In the genomic region with DNA sequence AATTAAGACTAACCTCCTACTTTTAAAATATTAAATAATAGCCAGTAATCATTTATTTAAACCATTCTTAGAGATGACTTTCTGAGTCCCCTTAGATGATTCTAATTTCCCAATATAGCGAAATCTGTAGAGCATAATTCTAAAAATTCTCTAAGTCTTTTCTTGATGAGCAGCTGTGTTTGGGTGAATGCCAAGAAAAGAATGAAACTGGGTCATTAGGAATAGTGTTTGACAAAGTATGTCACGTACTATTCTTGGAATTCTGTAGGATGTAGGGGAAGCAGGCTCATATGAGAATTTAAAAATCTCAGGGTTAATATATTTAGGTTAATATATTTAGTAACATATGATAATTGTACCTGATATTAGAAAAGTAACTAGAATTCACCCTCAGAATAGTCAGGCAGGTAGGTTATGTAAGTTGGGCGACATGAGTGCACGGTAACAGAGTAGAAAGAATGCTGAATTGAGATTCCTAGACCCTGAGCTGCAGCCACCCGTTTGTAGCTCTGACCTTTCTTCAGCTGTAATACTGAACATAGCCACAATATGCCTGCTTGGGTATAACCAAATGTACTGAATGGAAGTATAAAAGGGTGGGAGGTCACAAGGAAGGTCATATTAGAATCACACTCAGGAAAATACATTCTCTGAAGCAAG, we compare ENCODE assay signal across 32 cellular contexts.
"Had no signal": no experiment of that assay in that cellular context is flagged by ENCODE, and none has a peak within 500 bp of the region (broad histone marks: within the 10 kb centered on the region; RNA-seq: fewer than 3 reads in every experiment).

No MANE protein-coding gene starts in this region.

- H3K9me3 ChIP-seq: lower lobe of right lung, pancreas, psoas muscle, stomach, testis, thyroid gland, transverse colon, uterus had no signal

- H3K36me3 ChIP-seq: lower lobe of right lung, pancreas, stomach, thyroid gland, transverse colon, uterus had no signal

- H3K4me3 ChIP-seq: lower lobe of right lung, pancreas, psoas muscle, skin epidermis, stomach, testis, thyroid gland, transverse colon, uterus had no signal

- H3K4me1 ChIP-seq: lower lobe of right lung, psoas muscle, stomach, testis, thyroid gland, transverse colon, uterus had no signal

- DNase-seq: hypothalamus; immature natural killer cell; kidney; left cardiac atrium; left ventricle myocardium superior; lower lobe of right lung; mammary epithelial cell; mesenchymal stem cell; naive thymus-derived CD8-positive, alpha-beta T cell; nucleus accumbens; pancreas; posterior cingulate gyrus; psoas muscle; retina; right cardiac atrium; stimulated activated CD4-positive, alpha-beta T cell treated with anti-CD3 and anti-CD28 coated beads, Interleukin-12 subunit alpha, Interleukin-12 subunit beta, amount 100 ng/mL, for 4 hours; stimulated activated CD4-positive, alpha-beta T cell treated with anti-CD3 and anti-CD28 coated beads, Interleukin-15, amount 100 ng/mL, for 24 hours; stimulated activated CD4-positive, alpha-beta T cell treated with anti-CD3 and anti-CD28 coated beads, Interleukin-2, amount 100 ng/mL, for 24 hours; stimulated activated CD4-positive, alpha-beta T cell treated with anti-CD3 and anti-CD28 coated beads, Interleukin-4, amount 100 ng/mL, for 1 hour; stimulated activated naive B cell treated with anti-CD40 and anti-IgM and Interleukin-4, amounts not matched to agents 10 μg/mL and 1 μg/mL and 100 μg/mL, for 72 hours; stimulated activated naive CD8-positive, alpha-beta T cell treated with anti-CD3 and anti-CD28 coated beads, Interleukin-15, Interleukin-2, amounts not matched to agents 100 U/mL and 50 U/mL, for 24 hours; stomach; testis; thyroid gland; transverse colon; uterus had no signal

- ATAC-seq: left cardiac atrium; left lobe of liver; left ventricle myocardium superior; lower lobe of right lung; naive thymus-derived CD8-positive, alpha-beta T cell; pancreas; psoas muscle; right cardiac atrium; sciatic nerve; stimulated activated naive B cell treated with anti-CD40 and anti-IgM and Interleukin-4, amounts not matched to agents 10 μg/mL and 1 μg/mL and 100 μg/mL, for 72 hours; stimulated activated naive CD8-positive, alpha-beta T cell treated with anti-CD3 and anti-CD28 coated beads, Interleukin-15, Interleukin-2, amounts not matched to agents 100 U/mL and 50 U/mL, for 24 hours had no signal

- H3K9me3 Mint-ChIP-seq: immature natural killer cell; nephron; neural crest cell; stimulated activated naive B cell treated with anti-CD40 and anti-IgM and Interleukin-4, amounts not matched to agents 10 μg/mL and 1 μg/mL and 100 μg/mL, for 72 hours had no signal

- H3K27me3 Mint-ChIP-seq: stimulated activated naive B cell treated with anti-CD40 and anti-IgM and Interleukin-4, amounts not matched to agents 10 μg/mL and 1 μg/mL and 100 μg/mL, for 72 hours had no signal

- H3K36me3 Mint-ChIP-seq: naive thymus-derived CD8-positive, alpha-beta T cell; stimulated activated naive B cell treated with anti-CD40 and anti-IgM and Interleukin-4, amounts not matched to agents 10 μg/mL and 1 μg/mL and 100 μg/mL, for 72 hours had no signal

- FAIRE-seq: islet of Langerhans, kidney, pancreas had no signal

- H3K27ac ChIP-seq: lower lobe of right lung, pancreas, psoas muscle, skin epidermis, stomach, testis, thyroid gland, transverse colon, uterus had no signal

- H3K27ac Mint-ChIP-seq: immature natural killer cell; naive thymus-derived CD8-positive, alpha-beta T cell; nephron; stimulated activated naive B cell treated with anti-CD40 and anti-IgM and Interleukin-4, amounts not matched to agents 10 μg/mL and 1 μg/mL and 100 μg/mL, for 72 hours had no signal

- H3K4me1 Mint-ChIP-seq: immature natural killer cell; naive thymus-derived CD8-positive, alpha-beta T cell; nephron; stimulated activated naive B cell treated with anti-CD40 and anti-IgM and Interleukin-4, amounts not matched to agents 10 μg/mL and 1 μg/mL and 100 μg/mL, for 72 hours had no signal

- H3K4me3 Mint-ChIP-seq: immature natural killer cell; naive thymus-derived CD8-positive, alpha-beta T cell; nephron; neural crest cell; stimulated activated naive B cell treated with anti-CD40 and anti-IgM and Interleukin-4, amounts not matched to agents 10 μg/mL and 1 μg/mL and 100 μg/mL, for 72 hours had no signal

- H3K27me3 ChIP-seq: pancreas, stomach, testis, thyroid gland, transverse colon, uterus had no signal
